ENCODE assay signal across 1 cellular context in the genomic region with DNA sequence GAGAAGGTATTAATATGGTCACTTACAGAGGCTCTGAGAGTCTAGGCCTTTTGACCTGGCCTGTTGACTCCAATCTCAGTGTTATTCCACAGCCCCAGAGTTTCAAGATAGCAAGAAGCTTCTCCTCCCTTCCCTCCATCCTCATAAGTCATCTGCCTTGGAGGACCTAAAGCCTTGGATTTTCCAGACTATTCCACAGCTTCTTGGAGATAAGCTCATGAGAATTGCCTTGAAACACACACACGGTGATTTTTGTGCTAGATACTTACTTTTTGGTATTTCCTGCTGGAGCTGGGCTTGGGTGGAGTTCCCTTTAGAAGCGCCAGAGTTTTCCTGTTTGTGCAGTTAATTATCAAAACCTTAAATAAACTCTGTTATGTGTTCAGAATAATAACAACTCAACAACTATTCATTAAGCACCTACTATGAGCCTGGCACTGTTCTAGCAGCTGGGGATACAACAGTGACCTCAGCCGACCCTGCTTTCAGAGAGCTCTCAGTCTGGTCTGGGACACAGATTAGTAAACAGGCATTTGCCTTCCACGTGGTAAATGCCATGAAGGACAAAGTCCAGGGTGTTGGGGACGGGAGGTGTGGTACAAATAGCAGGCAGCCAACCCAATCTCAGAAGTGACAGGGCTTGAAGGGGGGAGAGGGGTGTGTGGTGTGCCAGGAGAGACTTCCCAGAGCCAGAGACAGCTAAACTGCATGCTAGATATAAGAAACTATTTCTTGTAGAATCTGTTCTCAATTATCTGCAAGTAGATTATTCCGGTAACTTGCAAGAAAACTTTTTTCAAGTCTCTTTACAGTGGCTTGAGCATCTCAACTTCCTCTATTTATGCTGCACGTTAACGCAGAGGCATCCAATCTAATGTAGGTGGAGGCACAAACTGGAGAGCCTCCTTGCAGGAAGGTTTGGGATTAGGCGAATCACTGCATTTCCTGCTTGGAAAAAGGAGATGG.
A peak's percentile ranks its signal among the peaks of the same experiment; 100 is the strongest.
TF ChIP-seq lines count a peak whose summit lies in the region.

No MANE protein-coding gene starts in this region.

TF ChIP-seq in HepG2, 621 proteins besides CTCF, POLR2A, EP300 and RAD21 (continued from another document and continues in another):
- TF ChIP-seq, protein P1, sequence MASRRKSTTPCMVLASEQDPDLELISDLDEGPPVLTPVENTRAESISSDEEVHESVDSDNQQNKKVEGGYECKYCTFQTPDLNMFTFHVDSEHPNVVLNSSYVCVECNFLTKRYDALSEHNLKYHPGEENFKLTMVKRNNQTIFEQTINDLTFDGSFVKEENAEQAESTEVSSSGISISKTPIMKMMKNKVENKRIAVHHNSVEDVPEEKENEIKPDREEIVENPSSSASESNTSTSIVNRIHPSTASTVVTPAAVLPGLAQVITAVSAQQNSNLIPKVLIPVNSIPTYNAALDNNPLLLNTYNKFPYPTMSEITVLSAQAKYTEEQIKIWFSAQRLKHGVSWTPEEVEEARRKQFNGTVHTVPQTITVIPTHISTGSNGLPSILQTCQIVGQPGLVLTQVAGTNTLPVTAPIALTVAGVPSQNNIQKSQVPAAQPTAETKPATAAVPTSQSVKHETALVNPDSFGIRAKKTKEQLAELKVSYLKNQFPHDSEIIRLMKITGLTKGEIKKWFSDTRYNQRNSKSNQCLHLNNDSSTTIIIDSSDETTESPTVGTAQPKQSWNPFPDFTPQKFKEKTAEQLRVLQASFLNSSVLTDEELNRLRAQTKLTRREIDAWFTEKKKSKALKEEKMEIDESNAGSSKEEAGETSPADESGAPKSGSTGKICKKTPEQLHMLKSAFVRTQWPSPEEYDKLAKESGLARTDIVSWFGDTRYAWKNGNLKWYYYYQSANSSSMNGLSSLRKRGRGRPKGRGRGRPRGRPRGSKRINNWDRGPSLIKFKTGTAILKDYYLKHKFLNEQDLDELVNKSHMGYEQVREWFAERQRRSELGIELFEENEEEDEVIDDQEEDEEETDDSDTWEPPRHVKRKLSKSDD (CRISPR knock-in tag; IDR thresholded peaks at IDR 0.05; ENCODE audit: low read depth): no peak
- no peak for TF ChIP-seq FOXM1 (CRISPR knock-in tag; IDR thresholded peaks at IDR 0.05)
- TF ChIP-seq ZNF292 (CRISPR knock-in tag; IDR thresholded peaks at IDR 0.05; ENCODE audit: borderline replicate concordance, low read depth): peak; percentile 72; the same call in 1 of the 2 replicates
- TF ChIP-seq ZNF432 (CRISPR knock-in tag; IDR thresholded peaks at IDR 0.05; ENCODE audit: borderline replicate concordance): no peak
- TF ChIP-seq, protein P2, sequence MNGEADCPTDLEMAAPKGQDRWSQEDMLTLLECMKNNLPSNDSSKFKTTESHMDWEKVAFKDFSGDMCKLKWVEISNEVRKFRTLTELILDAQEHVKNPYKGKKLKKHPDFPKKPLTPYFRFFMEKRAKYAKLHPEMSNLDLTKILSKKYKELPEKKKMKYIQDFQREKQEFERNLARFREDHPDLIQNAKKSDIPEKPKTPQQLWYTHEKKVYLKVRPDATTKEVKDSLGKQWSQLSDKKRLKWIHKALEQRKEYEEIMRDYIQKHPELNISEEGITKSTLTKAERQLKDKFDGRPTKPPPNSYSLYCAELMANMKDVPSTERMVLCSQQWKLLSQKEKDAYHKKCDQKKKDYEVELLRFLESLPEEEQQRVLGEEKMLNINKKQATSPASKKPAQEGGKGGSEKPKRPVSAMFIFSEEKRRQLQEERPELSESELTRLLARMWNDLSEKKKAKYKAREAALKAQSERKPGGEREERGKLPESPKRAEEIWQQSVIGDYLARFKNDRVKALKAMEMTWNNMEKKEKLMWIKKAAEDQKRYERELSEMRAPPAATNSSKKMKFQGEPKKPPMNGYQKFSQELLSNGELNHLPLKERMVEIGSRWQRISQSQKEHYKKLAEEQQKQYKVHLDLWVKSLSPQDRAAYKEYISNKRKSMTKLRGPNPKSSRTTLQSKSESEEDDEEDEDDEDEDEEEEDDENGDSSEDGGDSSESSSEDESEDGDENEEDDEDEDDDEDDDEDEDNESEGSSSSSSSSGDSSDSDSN (CRISPR knock-in tag; IDR thresholded peaks at IDR 0.05): no peak
- TF ChIP-seq ZNF879 (CRISPR knock-in tag; IDR thresholded peaks at IDR 0.05): no peak
- TF ChIP-seq TCF12 (IDR thresholded peaks at IDR 0.05): no peak
- no peak for TF ChIP-seq TCF12 (CRISPR knock-in tag; IDR thresholded peaks at IDR 0.05)
- TF ChIP-seq, protein P3, sequence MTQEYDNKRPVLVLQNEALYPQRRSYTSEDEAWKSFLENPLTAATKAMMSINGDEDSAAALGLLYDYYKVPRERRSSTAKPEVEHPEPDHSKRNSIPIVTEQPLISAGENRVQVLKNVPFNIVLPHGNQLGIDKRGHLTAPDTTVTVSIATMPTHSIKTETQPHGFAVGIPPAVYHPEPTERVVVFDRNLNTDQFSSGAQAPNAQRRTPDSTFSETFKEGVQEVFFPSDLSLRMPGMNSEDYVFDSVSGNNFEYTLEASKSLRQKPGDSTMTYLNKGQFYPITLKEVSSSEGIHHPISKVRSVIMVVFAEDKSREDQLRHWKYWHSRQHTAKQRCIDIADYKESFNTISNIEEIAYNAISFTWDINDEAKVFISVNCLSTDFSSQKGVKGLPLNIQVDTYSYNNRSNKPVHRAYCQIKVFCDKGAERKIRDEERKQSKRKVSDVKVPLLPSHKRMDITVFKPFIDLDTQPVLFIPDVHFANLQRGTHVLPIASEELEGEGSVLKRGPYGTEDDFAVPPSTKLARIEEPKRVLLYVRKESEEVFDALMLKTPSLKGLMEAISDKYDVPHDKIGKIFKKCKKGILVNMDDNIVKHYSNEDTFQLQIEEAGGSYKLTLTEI (CRISPR knock-in tag; conservative IDR thresholded peaks at IDR 0.05): no peak
- TF ChIP-seq RBAK (CRISPR knock-in tag; IDR thresholded peaks at IDR 0.05): no peak
- no peak for TF ChIP-seq ELF1 (CRISPR knock-in tag; IDR thresholded peaks at IDR 0.05)
- TF ChIP-seq NR1H2 (CRISPR knock-in tag; IDR thresholded peaks at IDR 0.05; ENCODE audit: borderline replicate concordance, low read depth): no peak
- TF ChIP-seq, protein P4, sequence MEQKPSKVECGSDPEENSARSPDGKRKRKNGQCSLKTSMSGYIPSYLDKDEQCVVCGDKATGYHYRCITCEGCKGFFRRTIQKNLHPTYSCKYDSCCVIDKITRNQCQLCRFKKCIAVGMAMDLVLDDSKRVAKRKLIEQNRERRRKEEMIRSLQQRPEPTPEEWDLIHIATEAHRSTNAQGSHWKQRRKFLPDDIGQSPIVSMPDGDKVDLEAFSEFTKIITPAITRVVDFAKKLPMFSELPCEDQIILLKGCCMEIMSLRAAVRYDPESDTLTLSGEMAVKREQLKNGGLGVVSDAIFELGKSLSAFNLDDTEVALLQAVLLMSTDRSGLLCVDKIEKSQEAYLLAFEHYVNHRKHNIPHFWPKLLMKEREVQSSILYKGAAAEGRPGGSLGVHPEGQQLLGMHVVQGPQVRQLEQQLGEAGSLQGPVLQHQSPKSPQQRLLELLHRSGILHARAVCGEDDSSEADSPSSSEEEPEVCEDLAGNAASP (CRISPR knock-in tag; IDR thresholded peaks at IDR 0.05; ENCODE audit: borderline replicate concordance): peak; percentile 100
- TF ChIP-seq PAX8 (CRISPR knock-in tag; IDR thresholded peaks at IDR 0.05; ENCODE audit: borderline replicate concordance): no peak
- peak; percentile 94; the same call in 1 of the 2 replicates for TF ChIP-seq MIER3 (CRISPR knock-in tag; IDR thresholded peaks at IDR 0.05; ENCODE audit: borderline replicate concordance)
- no peak for TF ChIP-seq TCF7L2 (IDR thresholded peaks at IDR 0.05; ENCODE audit: low read depth, low read length)
- TF ChIP-seq IKZF1 (IDR thresholded peaks at IDR 0.05): no peak
- TF ChIP-seq SIN3A (IDR thresholded peaks at IDR 0.05; ENCODE audit: borderline replicate concordance, low read depth, low read length): 0 out of 2 replicates have a peak, but pooled peaks have one; percentile 35
- peak; percentile 92 for TF ChIP-seq MYC (CRISPR knock-in tag; IDR thresholded peaks at IDR 0.05; ENCODE audit: borderline replicate concordance)
- no peak for TF ChIP-seq ZNF749 (CRISPR knock-in tag; IDR thresholded peaks at IDR 0.05; ENCODE audit: borderline replicate concordance)
- TF ChIP-seq, protein P5, sequence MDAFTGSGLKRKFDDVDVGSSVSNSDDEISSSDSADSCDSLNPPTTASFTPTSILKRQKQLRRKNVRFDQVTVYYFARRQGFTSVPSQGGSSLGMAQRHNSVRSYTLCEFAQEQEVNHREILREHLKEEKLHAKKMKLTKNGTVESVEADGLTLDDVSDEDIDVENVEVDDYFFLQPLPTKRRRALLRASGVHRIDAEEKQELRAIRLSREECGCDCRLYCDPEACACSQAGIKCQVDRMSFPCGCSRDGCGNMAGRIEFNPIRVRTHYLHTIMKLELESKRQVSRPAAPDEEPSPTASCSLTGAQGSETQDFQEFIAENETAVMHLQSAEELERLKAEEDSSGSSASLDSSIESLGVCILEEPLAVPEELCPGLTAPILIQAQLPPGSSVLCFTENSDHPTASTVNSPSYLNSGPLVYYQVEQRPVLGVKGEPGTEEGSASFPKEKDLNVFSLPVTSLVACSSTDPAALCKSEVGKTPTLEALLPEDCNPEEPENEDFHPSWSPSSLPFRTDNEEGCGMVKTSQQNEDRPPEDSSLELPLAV (CRISPR knock-in tag; conservative IDR thresholded peaks at IDR 0.05; ENCODE audit: low read depth): no peak
- no peak for TF ChIP-seq TCF7 (IDR thresholded peaks at IDR 0.05; ENCODE audit: low read depth)
- TF ChIP-seq ZNF20 (CRISPR knock-in tag; IDR thresholded peaks at IDR 0.05): no peak
- TF ChIP-seq, protein P6, sequence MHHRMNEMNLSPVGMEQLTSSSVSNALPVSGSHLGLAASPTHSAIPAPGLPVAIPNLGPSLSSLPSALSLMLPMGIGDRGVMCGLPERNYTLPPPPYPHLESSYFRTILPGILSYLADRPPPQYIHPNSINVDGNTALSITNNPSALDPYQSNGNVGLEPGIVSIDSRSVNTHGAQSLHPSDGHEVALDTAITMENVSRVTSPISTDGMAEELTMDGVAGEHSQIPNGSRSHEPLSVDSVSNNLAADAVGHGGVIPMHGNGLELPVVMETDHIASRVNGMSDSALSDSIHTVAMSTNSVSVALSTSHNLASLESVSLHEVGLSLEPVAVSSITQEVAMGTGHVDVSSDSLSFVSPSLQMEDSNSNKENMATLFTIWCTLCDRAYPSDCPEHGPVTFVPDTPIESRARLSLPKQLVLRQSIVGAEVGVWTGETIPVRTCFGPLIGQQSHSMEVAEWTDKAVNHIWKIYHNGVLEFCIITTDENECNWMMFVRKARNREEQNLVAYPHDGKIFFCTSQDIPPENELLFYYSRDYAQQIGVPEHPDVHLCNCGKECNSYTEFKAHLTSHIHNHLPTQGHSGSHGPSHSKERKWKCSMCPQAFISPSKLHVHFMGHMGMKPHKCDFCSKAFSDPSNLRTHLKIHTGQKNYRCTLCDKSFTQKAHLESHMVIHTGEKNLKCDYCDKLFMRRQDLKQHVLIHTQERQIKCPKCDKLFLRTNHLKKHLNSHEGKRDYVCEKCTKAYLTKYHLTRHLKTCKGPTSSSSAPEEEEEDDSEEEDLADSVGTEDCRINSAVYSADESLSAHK (CRISPR knock-in tag; IDR thresholded peaks at IDR 0.05; ENCODE audit: borderline replicate concordance): no peak
- no peak for TF ChIP-seq GZF1 (CRISPR knock-in tag; IDR thresholded peaks at IDR 0.05)
- no peak for TF ChIP-seq MTA3 (CRISPR knock-in tag; IDR thresholded peaks at IDR 0.05)
- TF ChIP-seq ZNF382 (CRISPR knock-in tag; IDR thresholded peaks at IDR 0.05; ENCODE audit: borderline replicate concordance): no peak
- no peak for TF ChIP-seq HOXA9 (CRISPR knock-in tag; IDR thresholded peaks at IDR 0.05; ENCODE audit: borderline replicate concordance)
- TF ChIP-seq JUNB (CRISPR knock-in tag; IDR thresholded peaks at IDR 0.05; ENCODE audit: borderline replicate concordance): no peak
- 0 out of 2 replicates have a peak, but pooled peaks have one; percentile 30 for TF ChIP-seq XBP1 (CRISPR knock-in tag; IDR thresholded peaks at IDR 0.05)
- TF ChIP-seq RFXANK (CRISPR knock-in tag; IDR thresholded peaks at IDR 0.05): no peak
- TF ChIP-seq PCBP1 (IDR thresholded peaks at IDR 0.05; ENCODE audit: borderline replicate concordance, low read depth, low read length): no peak
- TF ChIP-seq ZMYM3 (CRISPR knock-in tag; IDR thresholded peaks at IDR 0.05): peak; percentile 83
- TF ChIP-seq EHMT2 (IDR thresholded peaks at IDR 0.05; ENCODE audit: borderline replicate concordance, low read depth, low read length): peak; percentile 75; the same call in 1 of the 2 replicates
- no peak for TF ChIP-seq ZNF17 (CRISPR knock-in tag; IDR thresholded peaks at IDR 0.05)
- TF ChIP-seq MEF2D (CRISPR knock-in tag; IDR thresholded peaks at IDR 0.05): peak; percentile 80
- no peak for TF ChIP-seq SRSF4 (IDR thresholded peaks at IDR 0.05; ENCODE audit: low read depth, low read length, poor library complexity, severe bottlenecking)
- TF ChIP-seq ZNF782 (CRISPR knock-in tag; IDR thresholded peaks at IDR 0.05; ENCODE audit: borderline replicate concordance): no peak
- TF ChIP-seq ZNF460 (CRISPR knock-in tag; IDR thresholded peaks at IDR 0.05; ENCODE audit: borderline replicate concordance): no peak; the same call in 1 of the 2 replicates
- TF ChIP-seq ZNF329 (CRISPR knock-in tag; IDR thresholded peaks at IDR 0.05; ENCODE audit: low read depth): no peak
- TF ChIP-seq, protein P7, sequence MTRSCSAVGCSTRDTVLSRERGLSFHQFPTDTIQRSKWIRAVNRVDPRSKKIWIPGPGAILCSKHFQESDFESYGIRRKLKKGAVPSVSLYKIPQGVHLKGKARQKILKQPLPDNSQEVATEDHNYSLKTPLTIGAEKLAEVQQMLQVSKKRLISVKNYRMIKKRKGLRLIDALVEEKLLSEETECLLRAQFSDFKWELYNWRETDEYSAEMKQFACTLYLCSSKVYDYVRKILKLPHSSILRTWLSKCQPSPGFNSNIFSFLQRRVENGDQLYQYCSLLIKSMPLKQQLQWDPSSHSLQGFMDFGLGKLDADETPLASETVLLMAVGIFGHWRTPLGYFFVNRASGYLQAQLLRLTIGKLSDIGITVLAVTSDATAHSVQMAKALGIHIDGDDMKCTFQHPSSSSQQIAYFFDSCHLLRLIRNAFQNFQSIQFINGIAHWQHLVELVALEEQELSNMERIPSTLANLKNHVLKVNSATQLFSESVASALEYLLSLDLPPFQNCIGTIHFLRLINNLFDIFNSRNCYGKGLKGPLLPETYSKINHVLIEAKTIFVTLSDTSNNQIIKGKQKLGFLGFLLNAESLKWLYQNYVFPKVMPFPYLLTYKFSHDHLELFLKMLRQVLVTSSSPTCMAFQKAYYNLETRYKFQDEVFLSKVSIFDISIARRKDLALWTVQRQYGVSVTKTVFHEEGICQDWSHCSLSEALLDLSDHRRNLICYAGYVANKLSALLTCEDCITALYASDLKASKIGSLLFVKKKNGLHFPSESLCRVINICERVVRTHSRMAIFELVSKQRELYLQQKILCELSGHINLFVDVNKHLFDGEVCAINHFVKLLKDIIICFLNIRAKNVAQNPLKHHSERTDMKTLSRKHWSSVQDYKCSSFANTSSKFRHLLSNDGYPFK (CRISPR knock-in tag; IDR thresholded peaks at IDR 0.05; ENCODE audit: borderline replicate concordance): no peak
- TF ChIP-seq ZSCAN29 (CRISPR knock-in tag; conservative IDR thresholded peaks at IDR 0.05): no peak
